Comparison of ENCODE assay signal across 8 cellular contexts in genomic region chr11:102109896-102110760, GRCh38. TPM values are rescaled to one million over a fixed set of nuclear protein-coding genes. Genes with fewer than 3 reads are reported as not detected.
DNase-seq lines count a peak whose midpoint lies in the region; ATAC-seq and TF ChIP-seq lines count a peak whose summit lies in the region.

TSS of gene YAP1 (plus strand) at chr11:102110447. CDS start at chr11:102110849, 402 bp downstream.

- no peaks in the 10 kb centered on the region for H3K36me3 ChIP-seq in right lobe of liver

- peak; percentile 70 to 90 (median 84) for ATAC-seq in right lobe of liver

- intact Hi-C loops in activated CD4-positive, alpha-beta memory T cell treated with anti-CD3 and anti-CD28 coated beads for 36 hours (cut with micrococcal nuclease), result loop anchor here (2.0 to 5.0 kb wide), 2 partner anchors 157 to 195 kb away; partner anchors contain the start of gene CEP126
- intact Hi-C loops in dorsolateral prefrontal cortex (cut with DNase I) (no loop called here), right lobe of liver (cut with DNase I) (no loop called here)

- H3K27me3 ChIP-seq in dorsolateral prefrontal cortex, result peaks cover 0 to 38% (median 14%) of the 10 kb centered on the region in 45 donors
- H3K27me3 ChIP-seq in right lobe of liver, result no peaks in the 10 kb centered on the region

- H3K4me3 ChIP-seq in GM12864 (ENCODE audit: low read depth, low read length), result peak within 1 kb of the TSS; percentile 54
- H3K4me3 ChIP-seq in NB4 (ENCODE audit: low read depth, low read length), result no peak within 1 kb of the TSS
- H3K4me3 ChIP-seq in dorsolateral prefrontal cortex, result peak within 1 kb of the TSS; percentile 43 to 84 (median 70)
- peak within 1 kb of the TSS; percentile 66 to 81 (median 80) for H3K4me3 ChIP-seq in right lobe of liver

- no peaks in the 10 kb centered on the region for H3K9me3 ChIP-seq in right lobe of liver

- H3K4me1 Mint-ChIP-seq in HFFc6 (ENCODE audit: low read depth), result peaks cover 36% of the 10 kb centered on the region
- H3K4me1 Mint-ChIP-seq in activated CD4-positive, alpha-beta memory T cell treated with anti-CD3 and anti-CD28 coated beads for 36 hours (ENCODE audit: low read depth), result peaks cover 9% of the 10 kb centered on the region

- peaks cover 23% of the 10 kb centered on the region for H3K36me3 Mint-ChIP-seq in HFFc6 (ENCODE audit: low read depth)
- H3K36me3 Mint-ChIP-seq in activated CD4-positive, alpha-beta memory T cell treated with anti-CD3 and anti-CD28 coated beads for 36 hours, result no peaks in the 10 kb centered on the region

- no peak for DNase-seq in GM12864 (ENCODE audit: low read depth)
- peak; percentile 92 for DNase-seq in HFFc6
- DNase-seq in NB4 (ENCODE audit: low read depth), result peak; percentile 78
- DNase-seq in activated CD4-positive, alpha-beta memory T cell treated with anti-CD3 and anti-CD28 coated beads for 36 hours, result peak; percentile 75
- DNase-seq in dorsolateral prefrontal cortex, result peak; percentile 11 to 68 (median 41)
- peak; percentile 85 to 91 (median 91) for DNase-seq in right lobe of liver
- DNase-seq in stimulated activated CD4-positive, alpha-beta T cell treated with anti-CD3 and anti-CD28 coated beads, Interleukin-2, amount 100 ng/mL, for 48 hours, result peak; percentile 57 to 63
- no peak for DNase-seq in DMS153 (lab: John Stamatoyannopoulos, UW)

- peaks cover 0 to 19% (median 5%) of the 10 kb centered on the region in 4 donors for H3K4me1 ChIP-seq in right lobe of liver

- POLR2A ChIA-PET in activated CD4-positive, alpha-beta memory T cell treated with anti-CD3 and anti-CD28 coated beads for 36 hours (lab: Charles Lee), result no interaction called here

- peak within 1 kb of the TSS; percentile 100 for H3K4me3 Mint-ChIP-seq in HFFc6
- H3K4me3 Mint-ChIP-seq in activated CD4-positive, alpha-beta memory T cell treated with anti-CD3 and anti-CD28 coated beads for 36 hours, result peak within 1 kb of the TSS; percentile 90

- no peaks in the 10 kb centered on the region for H3K9me3 Mint-ChIP-seq in HFFc6
- no peaks in the 10 kb centered on the region for H3K9me3 Mint-ChIP-seq in activated CD4-positive, alpha-beta memory T cell treated with anti-CD3 and anti-CD28 coated beads for 36 hours

- 0% methylated on average over 48 of the region's 104 CpGs for WGBS in right lobe of liver (ENCODE audit: insufficient coverage, low coverage, low lambda C conversion rate, missing lambda C conversion rate)

- peak within 1 kb of the TSS in 54 of 59 donors; percentile 26 to 95 (median 78) for H3K27ac ChIP-seq in dorsolateral prefrontal cortex
- peak within 1 kb of the TSS; percentile 86 to 94 (median 92) for H3K27ac ChIP-seq in right lobe of liver

- TF ChIP-seq CTCF in GM12864 (IDR thresholded peaks at IDR 0.05; ENCODE audit: low read depth, low read length, missing control alignments) (no peak), HFFc6 (IDR thresholded peaks at IDR 0.05) (peak; percentile 17; the same call in 1 of the 2 replicates), NB4 (IDR thresholded peaks at IDR 0.05; ENCODE audit: low read depth, low read length) (no peak), dorsolateral prefrontal cortex (IDR thresholded peaks at IDR 0.05 in 54 of 56, conservative IDR thresholded peaks at IDR 0.05 in 2 of 56; ENCODE audit: low read depth in 1 of 56, partially characterized antibody in 56 of 56) (peak in 4 of 56 donors; percentile 9 to 23 (median 15)), right lobe of liver (IDR thresholded peaks at IDR 0.05) (no peak)

- H3K27me3 Mint-ChIP-seq in HFFc6 (ENCODE audit: insufficient read depth), result no peaks in the 10 kb centered on the region
- peaks cover 23% of the 10 kb centered on the region for H3K27me3 Mint-ChIP-seq in activated CD4-positive, alpha-beta memory T cell treated with anti-CD3 and anti-CD28 coated beads for 36 hours

- TF ChIP-seq POLR2A in NB4 (IDR thresholded peaks at IDR 0.05; ENCODE audit: extremely low read depth, insufficient read length), result no peak
- peak; percentile 65 for TF ChIP-seq POLR2A in right lobe of liver (IDR thresholded peaks at IDR 0.05)

- CTCF ChIA-PET in activated CD4-positive, alpha-beta memory T cell treated with anti-CD3 and anti-CD28 coated beads for 36 hours (lab: Charles Lee), result interaction anchor here (0.5 to 0.7 kb wide), 2 partner anchors 67 to 258 kb away, joined by 3 to 6 read pairs; no protein-coding TSS in a partner anchor

- H3K27ac Mint-ChIP-seq in HFFc6, result peak within 1 kb of the TSS; percentile 99
- no peak within 1 kb of the TSS for H3K27ac Mint-ChIP-seq in activated CD4-positive, alpha-beta memory T cell treated with anti-CD3 and anti-CD28 coated beads for 36 hours

RNA-seq across cellular contexts. Expression of gene YAP1, which starts in this region (rescaled TPM):
- 100 to 1,000 TPM; 120 to 159 (median 133) TPM for total RNA-seq in HFFc6 (2021; fragmentation: NEBNext Ultra II Directional; extraction: Animal tissue kit (Norgen Biotek cat#: 25700))
- total RNA-seq in activated CD4-positive, alpha-beta memory T cell treated with anti-CD3 and anti-CD28 coated beads for 36 hours, result under 1 TPM; 0.24 to 0.71 TPM
- total RNA-seq in dorsolateral prefrontal cortex (10 to 100 TPM; 13.0 to 89.9 (median 29.4) TPM), right lobe of liver (10 to 100 TPM; 17.9 to 60.5 (median 36.3) TPM)

Comparison
In these comparisons a context has a peak if more than half of its experiments do, and no peak if none do; other contexts are left out.
1. RNA of gene YAP1 (total RNA-seq): 120 to 159 TPM in HFFc6, 17.9 to 60.5 TPM in right lobe of liver and 13.0 to 89.9 TPM in dorsolateral prefrontal cortex; 0.24 to 0.71 TPM in activated CD4-positive, alpha-beta memory T cell treated with anti-CD3 and anti-CD28 coated beads for 36 hours; every median in the first group is over 4 times any median in the second.
2. Peak in DNase-seq in activated CD4-positive, alpha-beta memory T cell treated with anti-CD3 and anti-CD28 coated beads for 36 hours; RNA of the gene not detected or under 1 TPM.
3. DNase-seq: peak in HFFc6 (single experiment), NB4 (single experiment), dorsolateral prefrontal cortex (10 of 10), right lobe of liver (3 of 3) and stimulated activated CD4-positive, alpha-beta T cell treated with anti-CD3 and anti-CD28 coated beads, Interleukin-2, amount 100 ng/mL, for 48 hours (2 of 2); none in GM12864 (single experiment) and DMS153 (single experiment).